20 cellular contexts compared by ENCODE assay signal in genomic region chr1:113691184-113691583, GRCh38.
"Had no signal": no experiment of that assay in that cellular context is flagged by ENCODE, and none has a peak within 500 bp of the region (broad histone marks: within the 10 kb centered on the region; RNA-seq: fewer than 3 reads in every experiment).

No MANE protein-coding gene starts in this region.

- H3K4me3 ChIP-seq: coronary artery, dorsolateral prefrontal cortex, esophagus squamous epithelium, gastrocnemius medialis, heart right ventricle, left lung, lower lobe of right lung had no signal

- ATAC-seq: esophagus mucosa, gastrocnemius medialis, heart right ventricle, left cardiac atrium, left lung, left ventricle myocardium superior, lower lobe of right lung had no signal

- H3K36me3 ChIP-seq: lower lobe of right lung had no signal

- H3K27ac ChIP-seq: coronary artery, dorsolateral prefrontal cortex, esophagus squamous epithelium, gastrocnemius medialis, heart right ventricle, left lung, lower lobe of right lung had no signal

- H3K27me3 ChIP-seq: dorsolateral prefrontal cortex, esophagus squamous epithelium, gastrocnemius medialis, heart right ventricle, left lung had no signal

- DNase-seq: dermis blood vessel endothelial cell; dorsolateral prefrontal cortex; effector CD4-positive, alpha-beta T cell; effector memory CD4-positive, alpha-beta T cell; esophagus squamous epithelium; foreskin fibroblast; foreskin melanocyte; gastrocnemius medialis; glutamatergic neuron; head of caudate nucleus; heart right ventricle; hippocampal formation; left cardiac atrium; left lung; left ventricle myocardium superior; lower lobe of right lung; mesendoderm; midbrain had no signal

- H3K4me1 ChIP-seq: esophagus squamous epithelium, gastrocnemius medialis, heart right ventricle, left lung, lower lobe of right lung had no signal
